In genomic region chr1:231734417-231734816, GRCh38 we compare ENCODE assay signal across 15 cellular contexts.
A peak's percentile ranks its signal among the peaks of the same experiment; 100 is the strongest.
DNase-seq lines count a peak whose midpoint lies in the region; ATAC-seq and TF ChIP-seq lines count a peak whose summit lies in the region.
"Had no signal": no experiment of that assay in that cellular context is flagged by ENCODE, and none has a peak within 500 bp of the region (broad histone marks: within the 10 kb centered on the region; RNA-seq: fewer than 3 reads in every experiment).

No MANE protein-coding gene starts in this region.

- DNase-seq in heart right ventricle (peak; percentile 13 to 20), right atrium auricular region (ENCODE audit: low spot score) (no peak), adrenal gland (peak in 5 of 7 donors; percentile 28 to 64 (median 47)), left cardiac atrium (peak; percentile 42), iPS-NIHi7 (ENCODE audit: extremely low spot score) (no peak)
- DNase-seq in stimulated activated effector memory CD8-positive, alpha-beta T cell treated with anti-CD3 and anti-CD28 coated beads, Interleukin-12 subunit alpha, Interleukin-12 subunit beta, amount 100 ng/mL, for 72 hours (ENCODE audit: low spot score in 2 of 2): peak in 1 of 2 donors; percentile 51
- DNase-seq: activated CD8-positive, alpha-beta T cell treated with anti-CD3 and anti-CD28 coated beads for 36 hours; KG1; NCI-H1092 treated with DMSO at 0.1 percent for 48 hours; NCI-H2107; NCI-H510A treated with DMSO at 0.1 percent for 48 hours; SW 1271 had no signal

- no peaks in the 10 kb centered on the region for H3K4me1 Mint-ChIP-seq in stimulated activated effector memory CD8-positive, alpha-beta T cell treated with anti-CD3 and anti-CD28 coated beads, Interleukin-12 subunit alpha, Interleukin-12 subunit beta, amount 100 ng/mL, for 72 hours

- no peak overlapping the region for H3K27ac Mint-ChIP-seq in stimulated activated effector memory CD8-positive, alpha-beta T cell treated with anti-CD3 and anti-CD28 coated beads, Interleukin-12 subunit alpha, Interleukin-12 subunit beta, amount 100 ng/mL, for 72 hours
- H3K27ac Mint-ChIP-seq: activated CD8-positive, alpha-beta T cell treated with anti-CD3 and anti-CD28 coated beads for 36 hours had no signal

- H3K36me3 ChIP-seq in heart right ventricle (no peaks in the 10 kb centered on the region), right atrium auricular region (no peaks in the 10 kb centered on the region), adrenal gland (replicated peaks in 1 of 2) (no peaks in the 10 kb centered on the region)
- H3K36me3 ChIP-seq: breast epithelium had no signal

- no peak overlapping the region for H3K4me3 Mint-ChIP-seq in stimulated activated effector memory CD8-positive, alpha-beta T cell treated with anti-CD3 and anti-CD28 coated beads, Interleukin-12 subunit alpha, Interleukin-12 subunit beta, amount 100 ng/mL, for 72 hours
- H3K4me3 Mint-ChIP-seq: activated CD8-positive, alpha-beta T cell treated with anti-CD3 and anti-CD28 coated beads for 36 hours had no signal

- TF ChIP-seq CTCF in heart right ventricle (IDR thresholded peaks at IDR 0.05) (no peak), right atrium auricular region (IDR thresholded peaks at IDR 0.05) (no peak), adrenal gland (IDR thresholded peaks at IDR 0.05) (no peak)

- TF ChIP-seq POLR2A in adrenal gland (IDR thresholded peaks at IDR 0.05): no peak

- WGBS in heart right ventricle, 2 donors: 79 to 81% methylated on average over 4 of the region's 4 CpGs
- WGBS in adrenal gland, 4 donors: 46 to 78% (median 75%) methylated on average over 4 of the region's 4 CpGs

- H3K27ac ChIP-seq in heart right ventricle (no peak overlapping the region), right atrium auricular region (no peak overlapping the region), adrenal gland (peak overlapping the region in 2 of 5 donors; percentile 7 to 31)
- H3K27ac ChIP-seq: breast epithelium had no signal

- intact Hi-C loops in heart right ventricle (cut with DNase I): no loop called here
- intact Hi-C loops in adrenal gland (cut with DNase I): no loop called here
- intact Hi-C loops in left cardiac atrium (cut with DNase I): no loop called here

- H3K36me3 Mint-ChIP-seq in stimulated activated effector memory CD8-positive, alpha-beta T cell treated with anti-CD3 and anti-CD28 coated beads, Interleukin-12 subunit alpha, Interleukin-12 subunit beta, amount 100 ng/mL, for 72 hours: no peaks in the 10 kb centered on the region

- H3K4me1 ChIP-seq in heart right ventricle (peaks cover 0 to 6% (median 0%) of the 10 kb centered on the region in 9 donors), right atrium auricular region (no peaks in the 10 kb centered on the region), adrenal gland (replicated peaks in 1 of 2) (peaks cover 0 to 8% of the 10 kb centered on the region in 2 donors)
- H3K4me1 ChIP-seq: breast epithelium had no signal

- H3K4me3 ChIP-seq in heart right ventricle (no peak overlapping the region), right atrium auricular region (no peak overlapping the region), adrenal gland (no peak overlapping the region)
- H3K4me3 ChIP-seq: breast epithelium had no signal

- no peaks in the 10 kb centered on the region for H3K27me3 ChIP-seq in heart right ventricle
- H3K27me3 ChIP-seq in right atrium auricular region: no peaks in the 10 kb centered on the region
- H3K27me3 ChIP-seq in adrenal gland: no peaks in the 10 kb centered on the region
- H3K27me3 ChIP-seq: breast epithelium had no signal

- H3K9me3 Mint-ChIP-seq in stimulated activated effector memory CD8-positive, alpha-beta T cell treated with anti-CD3 and anti-CD28 coated beads, Interleukin-12 subunit alpha, Interleukin-12 subunit beta, amount 100 ng/mL, for 72 hours: no peaks in the 10 kb centered on the region
- H3K9me3 Mint-ChIP-seq: activated CD8-positive, alpha-beta T cell treated with anti-CD3 and anti-CD28 coated beads for 36 hours had no signal

- H3K9me3 ChIP-seq in heart right ventricle: peaks cover 0 to 10% (median 0%) of the 10 kb centered on the region in 11 donors
- H3K9me3 ChIP-seq in right atrium auricular region: peaks cover 0 to 5% of the 10 kb centered on the region in 2 donors
- H3K9me3 ChIP-seq in adrenal gland (replicated peaks in 1 of 3): no peaks in the 10 kb centered on the region
- H3K9me3 ChIP-seq: breast epithelium had no signal

- ATAC-seq in heart right ventricle (peak in 4 of 8 donors; percentile 7 to 52 (median 26)), left cardiac atrium (peak in 1 of 2 donors; percentile 38), HG02642 (IDR thresholded peaks at IDR 0.05; ENCODE audit: poor library complexity, unreplicated experiment) (no peak), HG02840 (IDR thresholded peaks at IDR 0.05; ENCODE audit: low FRiP score, unreplicated experiment) (no peak)
- peak; percentile 71 for ATAC-seq in stimulated activated effector memory CD8-positive, alpha-beta T cell treated with anti-CD3 and anti-CD28 coated beads, Interleukin-12 subunit alpha, Interleukin-12 subunit beta, amount 100 ng/mL, for 72 hours
- ATAC-seq: activated CD8-positive, alpha-beta T cell treated with anti-CD3 and anti-CD28 coated beads for 36 hours had no signal

Comparison
In these comparisons a context has a peak if more than half of its experiments do, and no peak if none do; other contexts are left out.
1. DNase-seq: peak in heart right ventricle (2 of 2), adrenal gland (5 of 7) and left cardiac atrium (single experiment); none in right atrium auricular region (single experiment) and iPS-NIHi7 (single experiment).